ENCODE assay signal across 15 cellular contexts in genomic region chr21:42619841-42620240, GRCh38. TPM values are rescaled to one million over a fixed set of nuclear protein-coding genes. Genes with fewer than 3 reads are reported as not detected.
DNase-seq lines count a peak whose midpoint lies in the region; ATAC-seq and TF ChIP-seq lines count a peak whose summit lies in the region.
"Had no signal": no experiment of that assay in that cellular context is flagged by ENCODE, and none has a peak within 500 bp of the region (broad histone marks: within the 10 kb centered on the region; RNA-seq: fewer than 3 reads in every experiment).

No MANE protein-coding gene starts in this region.

- H2BK20ac ChIP-seq in IMR-90 (ENCODE audit: low read depth, low read length) = no peak overlapping the region

- H3K36me3 Mint-ChIP-seq in brain (no peaks in the 10 kb centered on the region), neural crest cell (ENCODE audit: low read depth) (no peaks in the 10 kb centered on the region)
- no peaks in the 10 kb centered on the region for H3K36me3 Mint-ChIP-seq in activated T-cell treated with anti-CD3 and anti-CD28 coated beads, Interleukin-2, amount 50 U/mL, for 24 hours (ENCODE audit: low read depth)
- H3K36me3 Mint-ChIP-seq: CD8-positive, alpha-beta T cell had no signal

- POLR2A ChIA-PET in IMR-90 (lab: Charles Lee; ENCODE audit: unreplicated experiment) = no interaction called here

- 88% methylated on average over 3 of the region's 6 CpGs; no CpG with 5 or more reads in 1 of the 2 experiments for WGBS in IMR-90 (ENCODE audit: extremely low coverage in 2 of 2, insufficient read length in 1 of 2), 2 experiments
- 78 to 90% (median 83%) methylated on average over 5 to 6 of the region's 6 CpGs for WGBS in spleen, 5 donors

- DNase-seq in IMR-90 (no peak), neural crest cell (ENCODE audit: low read depth, low spot score) (no peak), spleen (peak; percentile 31)
- no peak for DNase-seq in activated T-cell treated with anti-CD3 and anti-CD28 coated beads, Interleukin-2, amount 50 U/mL, for 1 hour
- no peak for DNase-seq in activated T-cell treated with anti-CD3 and anti-CD28 coated beads, Interleukin-2, amount 50 U/mL, for 24 hours
- DNase-seq: 8988T; Calu3; CD8-positive, alpha-beta T cell; DMS79 treated with DMSO at 0.1 percent for 48 hours; GF-D8 had no signal

- intact Hi-C loops in IMR-90 (cut with micrococcal nuclease) = no loop called here
- intact Hi-C loops in spleen (cut with DNase I; ENCODE audit: low total_unique reads) = no loop called here

- no peak overlapping the region for H3K18ac ChIP-seq in IMR-90 (ENCODE audit: low read depth, low read length)

- ATAC-seq in IMR-90 (ENCODE audit: low read depth) (no peak), GM18873 (IDR thresholded peaks at IDR 0.05; ENCODE audit: low FRiP score, unreplicated experiment) (no peak)
- ATAC-seq: CD8-positive, alpha-beta T cell; HepG2 had no signal

- peaks cover 12% of the 10 kb centered on the region for H3K27me3 Mint-ChIP-seq in brain
- peaks cover 25% of the 10 kb centered on the region for H3K27me3 Mint-ChIP-seq in neural crest cell (ENCODE audit: low read depth)
- H3K27me3 Mint-ChIP-seq in activated T-cell treated with anti-CD3 and anti-CD28 coated beads, Interleukin-2, amount 50 U/mL, for 24 hours = no peaks in the 10 kb centered on the region

- CTCF ChIA-PET in IMR-90 (lab: Yijun Ruan, JAX) = no interaction called here

- TF ChIP-seq RAD21 in IMR-90 (IDR thresholded peaks at IDR 0.05; ENCODE audit: low read length) = no peak

- in situ Hi-C loops in IMR-90 (cut with MboI; ENCODE audit: low sequenced_read_pairs) = no loop called here

- H4K5ac ChIP-seq in IMR-90 (ENCODE audit: low read depth, low read length) = no peak overlapping the region

- no peak overlapping the region for H4K8ac ChIP-seq in IMR-90 (ENCODE audit: low read depth in 2 of 2, low read length in 2 of 2)

- H3K9me3 Mint-ChIP-seq in brain = peaks cover 0 to 5% (median 0%) of the 10 kb centered on the region in 5 experiments
- H3K9me3 Mint-ChIP-seq in neural crest cell = no peaks in the 10 kb centered on the region
- no peaks in the 10 kb centered on the region for H3K9me3 Mint-ChIP-seq in activated T-cell treated with anti-CD3 and anti-CD28 coated beads, Interleukin-2, amount 50 U/mL, for 24 hours
- H3K9me3 Mint-ChIP-seq: CD8-positive, alpha-beta T cell had no signal

- H3K27ac ChIP-seq in IMR-90 (ENCODE audit: insufficient read depth, low read length) (no peak overlapping the region), spleen (no peak overlapping the region)
- H3K27ac ChIP-seq: BLaER1 treated with 17β-estradiol and CSF1 and Interleukin-3, amounts not matched to agents 10 nM and 100 nM had no signal

- H3K4ac ChIP-seq in IMR-90 (ENCODE audit: low read depth, low read length) = no peak overlapping the region

- H3K4me3 ChIP-seq in IMR-90 (ENCODE audit: insufficient read depth, low read depth, low read length) (no peak overlapping the region), spleen (no peak overlapping the region)
- H3K4me3 ChIP-seq: BLaER1 treated with 17β-estradiol and CSF1 and Interleukin-3, amounts not matched to agents 10 nM and 100 nM; HAP-1 had no signal

- no peak overlapping the region for H4K91ac ChIP-seq in IMR-90 (ENCODE audit: insufficient read depth, low read depth, low read length)

- no TSS peak for BruUV-seq in IMR-90 (replicated peaks; lab: Mats Ljungman, UMichigan)

- H3K27me3 ChIP-seq in IMR-90 (ENCODE audit: control insufficient read depth, insufficient read depth, low read length) (peaks cover 42% of the 10 kb centered on the region), spleen (replicated peaks in 1 of 7) (peaks cover 0 to 73% (median 24%) of the 10 kb centered on the region in 7 donors)

- H3K4me1 ChIP-seq in IMR-90 (ENCODE audit: control insufficient read depth, insufficient read depth, low read length) = no peaks in the 10 kb centered on the region
- H3K4me1 ChIP-seq in spleen = peaks cover 0 to 13% (median 3%) of the 10 kb centered on the region in 6 donors
- H3K4me1 ChIP-seq: HAP-1 had no signal

- no peaks in the 10 kb centered on the region for H3K36me3 ChIP-seq in IMR-90 (ENCODE audit: control insufficient read depth, insufficient read depth, low read length)
- no peaks in the 10 kb centered on the region for H3K36me3 ChIP-seq in spleen
- H3K36me3 ChIP-seq: BLaER1 treated with 17β-estradiol and CSF1 and Interleukin-3, amounts not matched to agents 10 nM and 100 nM; HAP-1 had no signal

- H3K27ac Mint-ChIP-seq in brain (peak overlapping the region in 3 of 5 experiments; percentile 12 to 52 (median 44)), neural crest cell (ENCODE audit: unreplicated experiment) (peak overlapping the region; percentile 10)
- no peak overlapping the region for H3K27ac Mint-ChIP-seq in activated T-cell treated with anti-CD3 and anti-CD28 coated beads, Interleukin-2, amount 50 U/mL, for 24 hours
- H3K27ac Mint-ChIP-seq: CD8-positive, alpha-beta T cell had no signal

- no peak overlapping the region for H3K23ac ChIP-seq in IMR-90 (ENCODE audit: low read depth, low read length)

- H2BK120ac ChIP-seq in IMR-90 (ENCODE audit: low read depth, low read length) = no peak overlapping the region

- no peak overlapping the region for H2AK5ac ChIP-seq in IMR-90 (ENCODE audit: low read depth, low read length)

- no peak overlapping the region for H2AK9ac ChIP-seq in IMR-90 (replicated peaks; ENCODE audit: low read depth, low read length, poor library complexity)

- no peak overlapping the region for H3K56ac ChIP-seq in IMR-90 (ENCODE audit: extremely low read depth, insufficient read depth, low read length)

- no peaks in the 10 kb centered on the region for H4K20me1 ChIP-seq in IMR-90 (ENCODE audit: insufficient read depth, low read length)

- H3K4me3 Mint-ChIP-seq in brain (no peak overlapping the region), neural crest cell (no peak overlapping the region)
- H3K4me3 Mint-ChIP-seq in activated T-cell treated with anti-CD3 and anti-CD28 coated beads, Interleukin-2, amount 50 U/mL, for 24 hours = no peak overlapping the region
- H3K4me3 Mint-ChIP-seq: CD8-positive, alpha-beta T cell had no signal

- H3K9me1 ChIP-seq in IMR-90 (ENCODE audit: insufficient read depth, low read length) = no peaks in the 10 kb centered on the region

- no peak overlapping the region for H3K14ac ChIP-seq in IMR-90 (replicated peaks; ENCODE audit: low read depth, low read length)

- dilution Hi-C loops in IMR-90 (cut with HindIII; ENCODE audit: low sequenced_read_pairs, unreplicated experiment) = no loop called here

- no peak overlapping the region for H3K4me2 ChIP-seq in IMR-90 (ENCODE audit: low read depth, low read length)
- H3K4me2 ChIP-seq: BLaER1 treated with 17β-estradiol and CSF1 and Interleukin-3, amounts not matched to agents 10 nM and 100 nM had no signal

- H3K4me1 Mint-ChIP-seq in brain = peaks cover 65% of the 10 kb centered on the region
- peaks cover 22% of the 10 kb centered on the region for H3K4me1 Mint-ChIP-seq in neural crest cell
- no peaks in the 10 kb centered on the region for H3K4me1 Mint-ChIP-seq in activated T-cell treated with anti-CD3 and anti-CD28 coated beads, Interleukin-2, amount 50 U/mL, for 24 hours (ENCODE audit: low read depth)

- H2BK5ac ChIP-seq in IMR-90 (ENCODE audit: low read depth, low read length, poor library complexity, severe bottlenecking) = no peak overlapping the region

- TF ChIP-seq POLR2A in IMR-90 (IDR thresholded peaks at IDR 0.05; ENCODE audit: low read depth, low read length) = no peak
- no peak for TF ChIP-seq POLR2A in spleen (IDR thresholded peaks at IDR 0.05)

- TF ChIP-seq CTCF in IMR-90 (conservative IDR thresholded peaks at IDR 0.05; ENCODE audit: low read depth, low read length) (no peak), brain (conservative IDR thresholded peaks at IDR 0.05) (no peak), neural crest cell (conservative IDR thresholded peaks at IDR 0.05) (no peak), spleen (IDR thresholded peaks at IDR 0.05 in 8 of 11, conservative IDR thresholded peaks at IDR 0.05 in 3 of 11) (no peak)

- peak overlapping the region; percentile 56 for H2AFZ ChIP-seq in IMR-90 (replicated peaks; ENCODE audit: low read length, poor library complexity)

- H3K79me1 ChIP-seq in IMR-90 (ENCODE audit: low read depth in 1 of 2, low read length in 2 of 2) = no peaks in the 10 kb centered on the region

- no peak overlapping the region for H2BK15ac ChIP-seq in IMR-90 (ENCODE audit: low read depth, low read length)

- H3K9me3 ChIP-seq in IMR-90 (ENCODE audit: control insufficient read depth, insufficient read depth, low read length) (no peaks in the 10 kb centered on the region), spleen (no peaks in the 10 kb centered on the region)
- H3K9me3 ChIP-seq: BLaER1 treated with 17β-estradiol and CSF1 and Interleukin-3, amounts not matched to agents 10 nM and 100 nM; HAP-1 had no signal

- no peak overlapping the region for H3K9ac ChIP-seq in IMR-90 (ENCODE audit: low read depth, low read length)
- H3K9ac ChIP-seq: BLaER1 treated with 17β-estradiol and CSF1 and Interleukin-3, amounts not matched to agents 10 nM and 100 nM had no signal

TF ChIP-seq in IMR-90, 13 proteins besides CTCF, POLR2A, EP300 and RAD21:
- no peak for TF ChIP-seq USF2 (IDR thresholded peaks at IDR 0.05; ENCODE audit: low read depth, low read length)

RNA-seq across cellular contexts. Expression of gene PDE9A, which starts 33.6 kb away (rescaled TPM):
- 0.56 and 0.90 TPM in 2 replicates for total RNA-seq in IMR-90 (2012; rRNA removed)
- polyA plus RNA-seq in IMR-90 (2012; rRNA removed) = 0.89 and 1.1 TPM in 2 replicates
- 0.63 and 1.4 TPM in 2 replicates for polyA plus RNA-seq in IMR-90 (2012; cell fraction: cytosol; rRNA removed)
- 0.84 and 1.3 TPM in 2 replicates for polyA plus RNA-seq in IMR-90 (2012; cell fraction: nucleus; rRNA removed; ENCODE audit: low replicate concordance)
- polyA plus RNA-seq in brain (ENCODE audit: insufficient read depth, low read depth, low replicate concordance) = 19.1 TPM
- 31.4 and 40.7 TPM in 2 replicates for total RNA-seq in neural crest cell
- total RNA-seq in spleen = 10 to 100 TPM; 15.1 to 45.5 (median 24.9) TPM
- 10 to 100 TPM in 2 of 3 donors, 1 to 10 TPM in 1; 7.9 to 33.5 (median 18.2) TPM for polyA plus RNA-seq in spleen
